ENCODE assay signal across 12 cellular contexts in the genomic region with DNA sequence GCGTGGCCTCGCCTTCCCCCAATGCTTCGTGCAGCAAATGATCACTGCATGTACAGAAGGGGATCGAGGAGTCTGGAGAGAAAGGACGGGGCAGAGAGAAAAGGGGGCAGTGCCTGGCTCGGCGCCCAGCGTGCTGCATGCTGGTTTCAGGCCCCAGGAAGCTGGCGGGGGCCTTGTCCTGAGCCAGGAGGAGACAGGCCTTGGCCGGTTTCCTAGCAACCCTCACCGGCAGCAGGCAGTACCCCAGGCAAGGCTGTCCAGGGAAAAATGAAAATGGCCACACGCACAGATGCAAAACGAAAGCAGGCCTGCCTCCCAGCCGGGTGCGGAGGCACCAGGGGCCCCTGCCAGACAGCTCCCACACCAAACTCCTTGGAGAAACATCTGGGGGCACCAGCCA.
DNase-seq lines count a peak whose midpoint lies in the region; ATAC-seq and TF ChIP-seq lines count a peak whose summit lies in the region.
"Had no signal": no experiment of that assay in that cellular context is flagged by ENCODE, and none has a peak within 500 bp of the region (broad histone marks: within the 10 kb centered on the region; RNA-seq: fewer than 3 reads in every experiment).

No MANE protein-coding gene starts in this region.

- H3K9me3 Mint-ChIP-seq in osteocyte (ENCODE audit: unreplicated experiment) = no peaks in the 10 kb centered on the region
- H3K9me3 Mint-ChIP-seq: activated naive CD4-positive, alpha-beta T cell treated with anti-CD3 and anti-CD28 coated beads, Interleukin-2, amount 50 U/mL, for 72 hours had no signal

- peak overlapping the region; percentile 59 for H3K4me3 Mint-ChIP-seq in osteocyte (ENCODE audit: unreplicated experiment)

- H3K27ac ChIP-seq in coronary artery = peak overlapping the region; percentile 44 to 72
- H3K27ac ChIP-seq: RWPE1 had no signal

- H3K36me3 Mint-ChIP-seq in osteocyte (ENCODE audit: unreplicated experiment) = peaks cover 4% of the 10 kb centered on the region
- H3K36me3 Mint-ChIP-seq: activated naive CD4-positive, alpha-beta T cell treated with anti-CD3 and anti-CD28 coated beads, Interleukin-2, amount 50 U/mL, for 72 hours had no signal

- no peaks in the 10 kb centered on the region for H3K27me3 Mint-ChIP-seq in osteocyte (ENCODE audit: unreplicated experiment)

- peak overlapping the region; percentile 87 for H3K27ac Mint-ChIP-seq in osteocyte (ENCODE audit: unreplicated experiment)

- TF ChIP-seq CTCF in coronary artery (IDR thresholded peaks at IDR 0.05) = no peak
- TF ChIP-seq CTCF in osteocyte (IDR thresholded peaks at IDR 0.05) = no peak
- TF ChIP-seq CTCF in omental fat pad (IDR thresholded peaks at IDR 0.05) = no peak

- H3K4me3 ChIP-seq in coronary artery = peak overlapping the region; percentile 67
- H3K4me3 ChIP-seq: K562 had no signal

- H3K4me1 Mint-ChIP-seq in osteocyte (ENCODE audit: unreplicated experiment) = peaks cover 40% of the 10 kb centered on the region

- DNase-seq in COLO668 (lab: John Stamatoyannopoulos, UW; ENCODE audit: unreplicated experiment) (peak; percentile 75), NCI-H2227 treated with DMSO at 0.1 percent for 48 hours (lab: John Stamatoyannopoulos, UW) (peak; percentile 72), coronary artery (ENCODE audit: low spot score) (no peak), osteocyte (ENCODE audit: extremely low spot score, unreplicated experiment) (peak; percentile 86), omental fat pad (ENCODE audit: low spot score) (no peak)
- no peak for DNase-seq in activated CD4-positive, alpha-beta T cell treated with anti-CD3 and anti-CD28 coated beads, Interleukin-2, amount 50 U/mL, for 4 hours
- DNase-seq: HCEC 1CT had no signal

- ATAC-seq in HG03135 (IDR thresholded peaks at IDR 0.05; ENCODE audit: unreplicated experiment) = no peak
- ATAC-seq in omental fat pad (ENCODE audit: low FRiP score) = no peak
- no peak for ATAC-seq in GM21619 (IDR thresholded peaks at IDR 0.05; ENCODE audit: unreplicated experiment)
- ATAC-seq: K562 had no signal

Comparison
In these comparisons a context has a peak if more than half of its experiments do, and no peak if none do; other contexts are left out.
1. DNase-seq: peak in COLO668 (single experiment), NCI-H2227 treated with DMSO at 0.1 percent for 48 hours (single experiment) and osteocyte (single experiment); none in coronary artery (single experiment), omental fat pad (single experiment) and activated CD4-positive, alpha-beta T cell treated with anti-CD3 and anti-CD28 coated beads, Interleukin-2, amount 50 U/mL, for 4 hours (0 of 2).